ENCODE assay signal across 24 cellular contexts in the genomic region with DNA sequence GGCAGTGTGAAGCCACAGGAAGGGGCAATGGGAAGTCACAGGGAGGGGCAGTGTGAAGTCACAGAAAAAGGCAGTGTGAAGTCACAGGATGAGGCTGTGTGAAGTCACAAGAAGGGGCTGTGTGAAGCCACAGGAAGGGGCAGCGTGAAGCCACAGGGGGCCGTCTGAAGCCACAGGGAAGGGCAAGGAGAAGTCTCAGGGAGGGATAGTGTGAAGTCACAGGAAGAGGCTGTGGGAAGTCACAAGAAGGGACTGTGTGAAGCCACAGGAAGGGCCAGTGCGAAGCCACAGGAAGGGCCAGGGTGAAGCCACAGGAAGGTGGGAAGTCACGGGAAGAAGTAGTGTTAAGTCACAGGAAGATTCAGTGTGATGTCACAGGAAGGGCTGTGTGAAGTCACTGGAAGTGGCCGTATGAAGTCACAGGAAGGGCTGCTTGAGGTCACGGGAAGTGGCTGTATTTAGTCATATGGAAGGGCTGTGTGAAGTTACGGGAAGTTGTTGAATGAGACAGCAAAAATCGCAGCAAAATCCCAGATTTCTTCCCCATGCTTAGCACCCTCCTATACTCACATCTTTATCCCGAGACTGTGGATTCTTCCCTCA. TPM values are rescaled to one million over a fixed set of nuclear protein-coding genes. Genes with fewer than 3 reads are reported as not detected.
DNase-seq lines count a peak whose midpoint lies in the region; ATAC-seq, FAIRE-seq and TF ChIP-seq lines count a peak whose summit lies in the region.
"Had no signal": no experiment of that assay in that cellular context is flagged by ENCODE, and none has a peak within 500 bp of the region (broad histone marks: within the 10 kb centered on the region; RNA-seq: fewer than 3 reads in every experiment).

No MANE protein-coding gene starts in this region.

- no peaks in the 10 kb centered on the region for H3K36me3 ChIP-seq in BLaER1 treated with 17β-estradiol and CSF1 and Interleukin-3, amounts not matched to agents 10 nM and 100 nM
- H3K36me3 ChIP-seq in CD8-positive, alpha-beta T cell (ENCODE audit: insufficient read depth, low read length): no peaks in the 10 kb centered on the region
- H3K36me3 ChIP-seq in K562 (ENCODE audit: control insufficient read depth, insufficient read depth, low read length): no peaks in the 10 kb centered on the region
- no peaks in the 10 kb centered on the region for H3K36me3 ChIP-seq in naive thymus-derived CD4-positive, alpha-beta T cell (ENCODE audit: control insufficient read depth in 2 of 3, insufficient read depth in 3 of 3, low read length in 3 of 3)
- H3K36me3 ChIP-seq in esophagus squamous epithelium: no peaks in the 10 kb centered on the region
- H3K36me3 ChIP-seq: BLaER1, SJSA1 had no signal

- CTCF ChIA-PET in CD8-positive, alpha-beta T cell (lab: Charles Lee): interaction anchor here (1.2 kb wide), 1 partner anchor 15 kb away, joined by 3 read pairs; no protein-coding TSS in a partner anchor
- CTCF ChIA-PET in K562 (lab: Yijun Ruan, JAX; ENCODE audit: low intra/inter-chr PET ratio): no interaction called here
- CTCF ChIA-PET in naive thymus-derived CD4-positive, alpha-beta T cell (lab: Charles Lee): interaction anchor here (0.7 kb wide), 1 partner anchor 27 kb away, joined by 3 read pairs; no protein-coding TSS in a partner anchor

- POLR2A ChIA-PET in CD8-positive, alpha-beta T cell (lab: Charles Lee): no interaction called here
- POLR2A ChIA-PET in K562 (lab: Yijun Ruan, JAX): no interaction called here
- POLR2A ChIA-PET in naive thymus-derived CD4-positive, alpha-beta T cell (lab: Charles Lee): no interaction called here

- TF ChIP-seq POLR2A in K562 (conservative IDR thresholded peaks at IDR 0.05) (no peak), esophagus squamous epithelium (IDR thresholded peaks at IDR 0.05) (no peak)

- H3K27ac ChIP-seq in BLaER1 treated with 17β-estradiol and CSF1 and Interleukin-3, amounts not matched to agents 10 nM and 100 nM: peak overlapping the region in 6 of 11 experiments; percentile 71 to 87 (median 82); a peak in 9 of 22 replicates
- H3K27ac ChIP-seq in CD8-positive, alpha-beta T cell (ENCODE audit: low read depth, low read length): peak overlapping the region; percentile 63
- H3K27ac ChIP-seq in K562 (ENCODE audit: extremely low read depth, low read depth, low read length) (no peak overlapping the region), esophagus squamous epithelium (peak overlapping the region in 1 of 4 donors; percentile 28)
- peak overlapping the region; percentile 65 for H3K27ac ChIP-seq in naive thymus-derived CD4-positive, alpha-beta T cell (ENCODE audit: low read depth, low read length)
- H3K27ac ChIP-seq: BLaER1, SJSA1 had no signal

- intact Hi-C loops in CD8-positive, alpha-beta T cell (cut with DNase I, micrococcal nuclease): loop anchor here in 1 of 2 experiments (5.0 kb wide), 1 partner anchor 90 kb away; a partner anchor contains a TSS
- intact Hi-C loops in K562 (cut with micrococcal nuclease) (no loop called here), esophagus squamous epithelium (cut with DNase I) (no loop called here)
- intact Hi-C loops in naive thymus-derived CD4-positive, alpha-beta T cell (cut with micrococcal nuclease): no loop called here

- no peaks in the 10 kb centered on the region for H3K79me2 ChIP-seq in K562 (ENCODE audit: control insufficient read depth, insufficient read depth, low read length)

- no peak overlapping the region; a peak in 1 of 22 replicates for H3K4me2 ChIP-seq in BLaER1 treated with 17β-estradiol and CSF1 and Interleukin-3, amounts not matched to agents 10 nM and 100 nM
- no peak overlapping the region for H3K4me2 ChIP-seq in K562 (ENCODE audit: insufficient read depth, low read length)
- H3K4me2 ChIP-seq: BLaER1 had no signal

- no peak overlapping the region for H3K27ac Mint-ChIP-seq in CD8-positive, alpha-beta T cell
- peak overlapping the region in 1 of 9 donors; percentile 12 for H3K27ac Mint-ChIP-seq in naive thymus-derived CD4-positive, alpha-beta T cell
- H3K27ac Mint-ChIP-seq: HFFc6 had no signal

- H3K4me3 ChIP-seq in BLaER1 treated with 17β-estradiol and CSF1 and Interleukin-3, amounts not matched to agents 10 nM and 100 nM: peak overlapping the region in 2 of 10 experiments; percentile 8 to 9; a peak in 2 of 20 replicates
- H3K4me3 ChIP-seq in CD8-positive, alpha-beta T cell (ENCODE audit: low read depth, low read length): no peak overlapping the region
- H3K4me3 ChIP-seq in K562: no peak overlapping the region
- H3K4me3 ChIP-seq in naive thymus-derived CD4-positive, alpha-beta T cell (ENCODE audit: low read length): no peak overlapping the region
- no peak overlapping the region for H3K4me3 ChIP-seq in esophagus squamous epithelium
- H3K4me3 ChIP-seq: BLaER1, SJSA1 had no signal

- H3K9me1 ChIP-seq in K562 (ENCODE audit: control insufficient read depth, insufficient read depth, low read length): no peaks in the 10 kb centered on the region

- no peaks in the 10 kb centered on the region for H3K27me3 ChIP-seq in BLaER1 treated with 17β-estradiol and CSF1 and Interleukin-3, amounts not matched to agents 10 nM and 100 nM
- H3K27me3 ChIP-seq in CD8-positive, alpha-beta T cell (ENCODE audit: insufficient read depth, low read length): no peaks in the 10 kb centered on the region
- 0 out of 5 replicates have a peak, but pooled peaks cover 0 to 3% of the 10 kb centered on the region in 2 experiments for H3K27me3 ChIP-seq in K562 (ENCODE audit: control insufficient read depth in 2 of 2, insufficient read depth in 2 of 2, low read length in 2 of 2)
- no peaks in the 10 kb centered on the region for H3K27me3 ChIP-seq in naive thymus-derived CD4-positive, alpha-beta T cell (ENCODE audit: control insufficient read depth in 2 of 2, insufficient read depth in 2 of 2, low read length in 2 of 2)
- H3K27me3 ChIP-seq in esophagus squamous epithelium: no peaks in the 10 kb centered on the region
- H3K27me3 ChIP-seq: BLaER1, SJSA1 had no signal

- in situ Hi-C loops in K562 (cut with MboI): no loop called here

- H3K36me3 Mint-ChIP-seq in CD8-positive, alpha-beta T cell: peaks cover 2% of the 10 kb centered on the region
- peaks cover 0 to 7% (median 0%) of the 10 kb centered on the region in 5 donors for H3K36me3 Mint-ChIP-seq in naive thymus-derived CD4-positive, alpha-beta T cell
- H3K36me3 Mint-ChIP-seq: CD4-positive, alpha-beta memory T cell had no signal

- H3K27me3 Mint-ChIP-seq in CD8-positive, alpha-beta T cell (ENCODE audit: low read depth): no peaks in the 10 kb centered on the region
- no peaks in the 10 kb centered on the region for H3K27me3 Mint-ChIP-seq in naive thymus-derived CD4-positive, alpha-beta T cell
- H3K27me3 Mint-ChIP-seq: CD4-positive, alpha-beta memory T cell had no signal

- peaks cover 71 to 94% (median 78%) of the 10 kb centered on the region in 11 experiments for H3K9me3 ChIP-seq in BLaER1 treated with 17β-estradiol and CSF1 and Interleukin-3, amounts not matched to agents 10 nM and 100 nM (replicated peaks in 1 of 11)
- peaks cover 44% of the 10 kb centered on the region for H3K9me3 ChIP-seq in CD8-positive, alpha-beta T cell (ENCODE audit: low read length)
- no peaks in the 10 kb centered on the region; the same call in 1 of the 2 replicates for H3K9me3 ChIP-seq in K562 (replicated peaks; ENCODE audit: control insufficient read depth, insufficient read depth, low read depth, low read length)
- H3K9me3 ChIP-seq in naive thymus-derived CD4-positive, alpha-beta T cell (ENCODE audit: control insufficient read depth in 2 of 3, low read length in 3 of 3): peaks cover 32 to 60% (median 45%) of the 10 kb centered on the region in 3 experiments
- peaks cover 0 to 11% (median 0%) of the 10 kb centered on the region in 3 donors for H3K9me3 ChIP-seq in esophagus squamous epithelium
- H3K9me3 ChIP-seq: SJSA1 had no signal

- no peak overlapping the region for H3K4me3 Mint-ChIP-seq in CD8-positive, alpha-beta T cell
- no peak overlapping the region for H3K4me3 Mint-ChIP-seq in naive thymus-derived CD4-positive, alpha-beta T cell
- H3K4me3 Mint-ChIP-seq: CD4-positive, alpha-beta memory T cell; HFFc6 had no signal

- peak in 1 of 7 experiments; percentile 37 for DNase-seq in CD8-positive, alpha-beta T cell
- DNase-seq in K562 (ENCODE audit: extremely low read depth in 1 of 4, low spot score in 3 of 4): no peak
- DNase-seq in naive thymus-derived CD4-positive, alpha-beta T cell: no peak
- no peak for DNase-seq in globus pallidus (ENCODE audit: low spot score)
- no peak for DNase-seq in stimulated activated CD4-positive, alpha-beta T cell treated with anti-CD3 and anti-CD28 coated beads, Interleukin-2, amount 100 ng/mL, for 24 hours
- DNase-seq in esophagus squamous epithelium (lab: John Stamatoyannopoulos, UW): no peak
- DNase-seq: Calu3; CD4-positive, alpha-beta memory T cell; EL; GF-D8; HFFc6; Kasumi-1; NCI-H1694 treated with DMSO at 0.1 percent for 48 hours; NCI-H2081 treated with DMSO at 0.1 percent for 48 hours; NCI-H446; NCI-H526; OCI-M1 had no signal

- H3K4me1 ChIP-seq in BLaER1 treated with 17β-estradiol and CSF1 and Interleukin-3, amounts not matched to agents 10 nM and 100 nM: peaks cover 0 to 39% (median 21%) of the 10 kb centered on the region in 10 experiments; a peak in 14 of 20 replicates
- H3K4me1 ChIP-seq in CD8-positive, alpha-beta T cell (ENCODE audit: insufficient read depth, low read length): peaks cover 58% of the 10 kb centered on the region
- H3K4me1 ChIP-seq in K562 (replicated peaks in 1 of 2; ENCODE audit: control insufficient read depth in 2 of 2, insufficient read depth in 2 of 2, low read length in 2 of 2): no peaks in the 10 kb centered on the region
- peaks cover 34 to 74% of the 10 kb centered on the region in 2 donors for H3K4me1 ChIP-seq in naive thymus-derived CD4-positive, alpha-beta T cell (ENCODE audit: control insufficient read depth in 2 of 2, insufficient read depth in 2 of 2, low read length in 2 of 2)
- H3K4me1 ChIP-seq in esophagus squamous epithelium: peaks cover 0 to 17% (median 4%) of the 10 kb centered on the region in 3 donors
- H3K4me1 ChIP-seq: SJSA1 had no signal

- no peak for ATAC-seq in CD8-positive, alpha-beta T cell
- no peak for ATAC-seq in K562
- no peak for ATAC-seq in naive thymus-derived CD4-positive, alpha-beta T cell
- ATAC-seq: Right ventricle myocardium inferior had no signal

- no peak for TF ChIP-seq CTCF in CD8-positive, alpha-beta T cell (IDR thresholded peaks at IDR 0.05)
- TF ChIP-seq CTCF in K562 (IDR thresholded peaks at IDR 0.05 in 2 of 3, conservative IDR thresholded peaks at IDR 0.05 in 1 of 3; ENCODE audit: insufficient read depth in 2 of 3, low read depth in 1 of 3, low read length in 3 of 3) (no peak), esophagus squamous epithelium (IDR thresholded peaks at IDR 0.05) (no peak)

- TF ChIP-seq RAD21 in K562 (CRISPR knock-in tag; conservative IDR thresholded peaks at IDR 0.05 in 1 of 2, IDR thresholded peaks at IDR 0.05 in 1 of 2): no peak

- H3K9ac ChIP-seq in BLaER1 treated with 17β-estradiol and CSF1 and Interleukin-3, amounts not matched to agents 10 nM and 100 nM: no peak overlapping the region
- H3K9ac ChIP-seq in K562 (ENCODE audit: insufficient read depth in 1 of 2, low read depth in 2 of 2, low read length in 2 of 2): no peak overlapping the region
- H3K9ac ChIP-seq: BLaER1 had no signal

- H4K20me1 ChIP-seq in BLaER1 treated with 17β-estradiol and CSF1 and Interleukin-3, amounts not matched to agents 10 nM and 100 nM: no peaks in the 10 kb centered on the region
- H4K20me1 ChIP-seq in K562 (replicated peaks; ENCODE audit: control insufficient read depth, insufficient read depth, low read length): no peaks in the 10 kb centered on the region
- H4K20me1 ChIP-seq: BLaER1 had no signal

- no TSS peak for BruUV-seq in K562 (replicated peaks; lab: Mats Ljungman, UMichigan)

- under 1% methylated on average over 9 of the region's 9 CpGs for whole genome bisulfite sequencing in K562 (ENCODE audit: insufficient coverage, low coverage, missing lambda C conversion rate)
- WGBS in esophagus squamous epithelium, 2 donors: 87 to 88% methylated on average over 9 of the region's 9 CpGs

- H3K4me1 Mint-ChIP-seq in CD8-positive, alpha-beta T cell (ENCODE audit: low read depth): peaks cover 40% of the 10 kb centered on the region
- peaks cover 0 to 42% (median 25%) of the 10 kb centered on the region in 7 donors for H3K4me1 Mint-ChIP-seq in naive thymus-derived CD4-positive, alpha-beta T cell

- no peak overlapping the region for H2AFZ ChIP-seq in K562 (ENCODE audit: low read depth, low read length)

- FAIRE-seq in K562 (lab: Jason Lieb, UNC): no peak
- FAIRE-seq: H54, RCC 7860 had no signal

- no peak for TF ChIP-seq EP300 in K562 (IDR thresholded peaks at IDR 0.05; ENCODE audit: low read length)

- peaks cover 2% of the 10 kb centered on the region for H3K9me3 Mint-ChIP-seq in CD8-positive, alpha-beta T cell
- peaks cover 0 to 23% (median 5%) of the 10 kb centered on the region in 11 donors for H3K9me3 Mint-ChIP-seq in naive thymus-derived CD4-positive, alpha-beta T cell
- H3K9me3 Mint-ChIP-seq: HFFc6 had no signal

RNA-seq across cellular contexts. Expression of a gene that starts 38.6 kb away (rescaled TPM):
- total RNA-seq in CD8-positive, alpha-beta T cell: under 1 TPM in 1 of 2 experiments, not detected in 1; 0.19 TPM
- total RNA-seq in K562 (2011; cell fraction: chromatin; rRNA removed; ENCODE audit: low replicate concordance): not detected in 2 replicates
- not detected in 2 replicates for total RNA-seq in K562 (2011; cell fraction: nucleolus; rRNA removed)
- total RNA-seq in K562 (2011; cell fraction: nucleoplasm; rRNA removed): not detected in 2 replicates
- total RNA-seq in K562 (2014; rRNA removed) (0.05 TPM in 1 of 2 replicates, not detected in the other), K562 (2014; rRNA removed; fragmentation: Illumina TruSeq; extraction: Trizol) (0.10 TPM in 1 of 2 replicates, not detected in the other), K562 (2015; rRNA removed; fragmentation: Illumina TruSeq; extraction: Trizol) (not detected in 2 replicates), K562 (2021) (0.13 TPM in 1 of 2 replicates, not detected in the other), esophagus squamous epithelium (10 to 100 TPM in 1 of 4 donors, 1 to 10 TPM in 3; 1.4 to 10.1 (median 2.4) TPM)
- polyA plus RNA-seq in K562 (2011; rRNA removed) (0.04 and 0.07 TPM in 2 replicates), K562 (2014; fragmentation: Illumina TruSeq; extraction: Trizol) (0.06 and 0.07 TPM in 2 replicates), K562 (2014; fragmentation: Nextera tagmentation; extraction: Ambion mirVana) (not detected), K562 (2014; rRNA removed) (0.11 TPM in 1 of 2 replicates, not detected in the other)
- 0.03 and 0.07 TPM in 2 replicates for polyA plus RNA-seq in K562 (2011; cell fraction: cytosol; rRNA removed)
- polyA plus RNA-seq in K562 (2011; cell fraction: nucleus; rRNA removed): 0.07 and 0.13 TPM in 2 replicates
- polyA plus RNA-seq in K562 (2012): 0.03 and 0.40 TPM in 2 replicates
- 0.09 TPM in 1 of 2 replicates, not detected in the other for polyA minus RNA-seq in K562 (2011; rRNA and poly(A)+ RNA removed)
- not detected in 2 replicates for polyA minus RNA-seq in K562 (2011; cell fraction: cytosol; rRNA and poly(A)+ RNA removed)
- polyA minus RNA-seq in K562 (2011; cell fraction: nucleus; rRNA and poly(A)+ RNA removed): not detected in 2 replicates
- total RNA-seq in naive thymus-derived CD4-positive, alpha-beta T cell: under 1 TPM in 2 of 5 experiments, not detected in 3; 0.20 to 0.24 TPM
- polyA plus RNA-seq in naive thymus-derived CD4-positive, alpha-beta T cell: under 1 TPM in 1 of 2 donors, not detected in 1; 0.21 TPM
- total RNA-seq: CD4-positive, alpha-beta memory T cell; HFFc6; MCF 10A; SJSA1 had no signal
- polyA plus RNA-seq: CD4-positive, alpha-beta memory T cell had no signal
